ENCODE assay signal across 21 cellular contexts in genomic region chr6:42410861-42411260, GRCh38. TPM values are rescaled to one million over a fixed set of nuclear protein-coding genes. Genes with fewer than 3 reads are reported as not detected.
A peak's percentile ranks its signal among the peaks of the same experiment; 100 is the strongest.
DNase-seq lines count a peak whose midpoint lies in the region; ATAC-seq, FAIRE-seq and TF ChIP-seq lines count a peak whose summit lies in the region.
"Had no signal": no experiment of that assay in that cellular context is flagged by ENCODE, and none has a peak within 500 bp of the region (broad histone marks: within the 10 kb centered on the region; RNA-seq: fewer than 3 reads in every experiment).

No MANE protein-coding gene starts in this region.

- H3K27me3 ChIP-seq in CD8-positive, alpha-beta T cell (ENCODE audit: insufficient read depth, low read length), result no peaks in the 10 kb centered on the region
- H3K27me3 ChIP-seq in neutrophil, result no peaks in the 10 kb centered on the region

- no peaks in the 10 kb centered on the region for H3K36me3 ChIP-seq in CD8-positive, alpha-beta T cell (ENCODE audit: insufficient read depth, low read length)
- H3K36me3 ChIP-seq in neutrophil, result no peaks in the 10 kb centered on the region

- no peaks in the 10 kb centered on the region for H3K9me3 Mint-ChIP-seq in activated T-cell treated with anti-CD3 and anti-CD28 coated beads, Interleukin-2, amount 50 U/mL, for 24 hours
- H3K9me3 Mint-ChIP-seq in activated T-cell treated with anti-CD3 and anti-CD28 coated beads, Interleukin-2, amount 50 U/mL, for 4 hours, result no peaks in the 10 kb centered on the region
- no peaks in the 10 kb centered on the region for H3K9me3 Mint-ChIP-seq in CD8-positive, alpha-beta T cell
- no peaks in the 10 kb centered on the region for H3K9me3 Mint-ChIP-seq in central memory CD8-positive, alpha-beta T cell
- no peaks in the 10 kb centered on the region for H3K9me3 Mint-ChIP-seq in stimulated activated naive CD8-positive, alpha-beta T cell treated with anti-CD3 and anti-CD28 coated beads, Interleukin-15, amount 100 ng/mL, for 72 hours

- peaks cover 9% of the 10 kb centered on the region for H3K36me3 Mint-ChIP-seq in activated T-cell treated with anti-CD3 and anti-CD28 coated beads, Interleukin-2, amount 50 U/mL, for 24 hours (ENCODE audit: low read depth)
- peaks cover 4% of the 10 kb centered on the region for H3K36me3 Mint-ChIP-seq in activated T-cell treated with anti-CD3 and anti-CD28 coated beads, Interleukin-2, amount 50 U/mL, for 4 hours (ENCODE audit: insufficient read depth)
- peaks cover 13% of the 10 kb centered on the region for H3K36me3 Mint-ChIP-seq in CD8-positive, alpha-beta T cell
- peaks cover 4% of the 10 kb centered on the region for H3K36me3 Mint-ChIP-seq in central memory CD8-positive, alpha-beta T cell (ENCODE audit: insufficient read depth)

- intact Hi-C loops in CD8-positive, alpha-beta T cell (cut with DNase I, micrococcal nuclease), result no loop called here

- no peak overlapping the region for H3K4me3 Mint-ChIP-seq in activated T-cell treated with anti-CD3 and anti-CD28 coated beads, Interleukin-2, amount 50 U/mL, for 24 hours
- H3K4me3 Mint-ChIP-seq in activated T-cell treated with anti-CD3 and anti-CD28 coated beads, Interleukin-2, amount 50 U/mL, for 4 hours, result no peak overlapping the region
- no peak overlapping the region for H3K4me3 Mint-ChIP-seq in CD8-positive, alpha-beta T cell
- H3K4me3 Mint-ChIP-seq in central memory CD8-positive, alpha-beta T cell, result no peak overlapping the region
- H3K4me3 Mint-ChIP-seq in stimulated activated naive CD8-positive, alpha-beta T cell treated with anti-CD3 and anti-CD28 coated beads, Interleukin-15, amount 100 ng/mL, for 72 hours, result no peak overlapping the region

- no peak for FAIRE-seq in GM12891 (lab: Jason Lieb, UNC)
- FAIRE-seq: GM12892, GM19239, K562 had no signal

- no peaks in the 10 kb centered on the region for H3K27me3 Mint-ChIP-seq in activated T-cell treated with anti-CD3 and anti-CD28 coated beads, Interleukin-2, amount 50 U/mL, for 24 hours
- no peaks in the 10 kb centered on the region for H3K27me3 Mint-ChIP-seq in activated T-cell treated with anti-CD3 and anti-CD28 coated beads, Interleukin-2, amount 50 U/mL, for 4 hours (ENCODE audit: low read depth)
- H3K27me3 Mint-ChIP-seq in CD8-positive, alpha-beta T cell (ENCODE audit: low read depth), result no peaks in the 10 kb centered on the region
- H3K27me3 Mint-ChIP-seq in central memory CD8-positive, alpha-beta T cell, result no peaks in the 10 kb centered on the region
- H3K27me3 Mint-ChIP-seq in stimulated activated naive CD8-positive, alpha-beta T cell treated with anti-CD3 and anti-CD28 coated beads, Interleukin-15, amount 100 ng/mL, for 72 hours, result no peaks in the 10 kb centered on the region

- no peak for TF ChIP-seq POLR2A in GM12891 (IDR thresholded peaks at IDR 0.05; ENCODE audit: low read depth, low read length)

- no peak overlapping the region for H3K4me3 ChIP-seq in CD8-positive, alpha-beta T cell (ENCODE audit: low read depth, low read length)
- H3K4me3 ChIP-seq in neutrophil (ENCODE audit: low read depth in 1 of 2, low read length in 1 of 2), result no peak overlapping the region
- H3K4me3 ChIP-seq: K562, PC-9, SK-N-MC had no signal

- H3K27ac Mint-ChIP-seq in activated T-cell treated with anti-CD3 and anti-CD28 coated beads, Interleukin-2, amount 50 U/mL, for 24 hours, result peak overlapping the region; percentile 30
- H3K27ac Mint-ChIP-seq in CD8-positive, alpha-beta T cell, result peak overlapping the region; percentile 76
- H3K27ac Mint-ChIP-seq in central memory CD8-positive, alpha-beta T cell (ENCODE audit: low read depth), result peak overlapping the region; percentile 63
- no peak overlapping the region for H3K27ac Mint-ChIP-seq in stimulated activated naive CD8-positive, alpha-beta T cell treated with anti-CD3 and anti-CD28 coated beads, Interleukin-15, amount 100 ng/mL, for 72 hours

- H3K27ac ChIP-seq in CD8-positive, alpha-beta T cell (ENCODE audit: low read depth, low read length), result no peak overlapping the region
- peak overlapping the region; percentile 68 for H3K27ac ChIP-seq in neutrophil
- H3K27ac ChIP-seq: PC-9, SK-N-MC had no signal

- peaks cover 14% of the 10 kb centered on the region for H3K4me1 ChIP-seq in CD8-positive, alpha-beta T cell (ENCODE audit: insufficient read depth, low read length)
- peaks cover 36 to 39% of the 10 kb centered on the region in 2 experiments for H3K4me1 ChIP-seq in neutrophil (ENCODE audit: control insufficient read depth in 1 of 2, insufficient read depth in 1 of 2, low read depth in 1 of 2, low read length in 1 of 2)

- H3K9me3 ChIP-seq in CD8-positive, alpha-beta T cell (ENCODE audit: low read length), result no peaks in the 10 kb centered on the region
- no peaks in the 10 kb centered on the region for H3K9me3 ChIP-seq in neutrophil

- TF ChIP-seq CTCF in CD8-positive, alpha-beta T cell (IDR thresholded peaks at IDR 0.05), result no peak
- no peak for TF ChIP-seq CTCF in neutrophil (IDR thresholded peaks at IDR 0.05)

- POLR2A ChIA-PET in CD8-positive, alpha-beta T cell (lab: Charles Lee), result no interaction called here

- CTCF ChIA-PET in CD8-positive, alpha-beta T cell (lab: Charles Lee), result interaction anchor here (1.0 kb wide), 1 partner anchor 150 kb away, joined by 3 read pairs; no protein-coding TSS in a partner anchor

- peak; percentile 24 for DNase-seq in activated T-cell treated with anti-CD3 and anti-CD28 coated beads, Interleukin-2, amount 50 U/mL, for 24 hours
- no peak for DNase-seq in activated T-cell treated with anti-CD3 and anti-CD28 coated beads, Interleukin-2, amount 50 U/mL, for 4 hours
- peak in 1 of 7 experiments; percentile 4 for DNase-seq in CD8-positive, alpha-beta T cell
- DNase-seq in central memory CD8-positive, alpha-beta T cell (ENCODE audit: low spot score in 2 of 2), result no peak
- DNase-seq in GM12891 (ENCODE audit: insufficient read length, low spot score), result no peak
- DNase-seq in stimulated activated naive CD8-positive, alpha-beta T cell treated with anti-CD3 and anti-CD28 coated beads, Interleukin-15, amount 100 ng/mL, for 72 hours, result no peak
- no peak for DNase-seq in ureter (ENCODE audit: low spot score)
- DNase-seq: C1 segment of cervical spinal cord, Calu3, DMS79, NCI-H1092 treated with DMSO at 0.1 percent for 48 hours, NCI-H1694, NCI-H2107, NCI-H345, NCI-H526 treated with DMSO at 0.1 percent for 48 hours, PC-9 had no signal

- H3K4me1 Mint-ChIP-seq in activated T-cell treated with anti-CD3 and anti-CD28 coated beads, Interleukin-2, amount 50 U/mL, for 24 hours (ENCODE audit: low read depth), result peaks cover 69% of the 10 kb centered on the region
- H3K4me1 Mint-ChIP-seq in activated T-cell treated with anti-CD3 and anti-CD28 coated beads, Interleukin-2, amount 50 U/mL, for 4 hours (ENCODE audit: low read depth), result peaks cover 63% of the 10 kb centered on the region
- peaks cover 70% of the 10 kb centered on the region for H3K4me1 Mint-ChIP-seq in CD8-positive, alpha-beta T cell (ENCODE audit: low read depth)
- H3K4me1 Mint-ChIP-seq in central memory CD8-positive, alpha-beta T cell, result peaks cover 72% of the 10 kb centered on the region
- H3K4me1 Mint-ChIP-seq in stimulated activated naive CD8-positive, alpha-beta T cell treated with anti-CD3 and anti-CD28 coated beads, Interleukin-15, amount 100 ng/mL, for 72 hours, result peaks cover 70% of the 10 kb centered on the region

- no peak for ATAC-seq in activated T-cell treated with anti-CD3 and anti-CD28 coated beads, Interleukin-2, amount 50 U/mL, for 4 hours
- ATAC-seq in CD8-positive, alpha-beta T cell, result no peak
- ATAC-seq in central memory CD8-positive, alpha-beta T cell (replicated peaks; ENCODE audit: extremely low read depth, poor library complexity, severe bottlenecking), result no peak
- ATAC-seq in stimulated activated naive CD8-positive, alpha-beta T cell treated with anti-CD3 and anti-CD28 coated beads, Interleukin-15, amount 100 ng/mL, for 72 hours, result no peak
- ATAC-seq: K562 had no signal

TF ChIP-seq in GM12891, 5 proteins besides CTCF, POLR2A, EP300 and RAD21:
- no peak for TF ChIP-seq SPI1 (IDR thresholded peaks at IDR 0.05; ENCODE audit: low read depth, low read length)
- no peak for TF ChIP-seq PAX5 (IDR thresholded peaks at IDR 0.05; ENCODE audit: insufficient read depth, low read length, severe bottlenecking)
- no peak for TF ChIP-seq POLR2AphosphoS5 (IDR thresholded peaks at IDR 0.05; ENCODE audit: low read depth, low read length)
- TF ChIP-seq TAF1 (IDR thresholded peaks at IDR 0.05; ENCODE audit: low read depth, low read length), result no peak
- TF ChIP-seq POU2F2 (IDR thresholded peaks at IDR 0.05; ENCODE audit: low read depth, low read length), result no peak

RNA-seq across cellular contexts. Expression of gene TRERF1, which starts 40.9 kb away (rescaled TPM):
- 1 to 10 TPM; 8.9 to 9.4 (median 9.0) TPM for total RNA-seq in activated T-cell treated with anti-CD3 and anti-CD28 coated beads, Interleukin-2, amount 50 U/mL, for 4 hours
- 10 to 100 TPM; 20.2 to 20.4 TPM for total RNA-seq in CD8-positive, alpha-beta T cell
- 3.5 TPM for polyA plus RNA-seq in GM12891 (2012; ENCODE audit: low read depth, missing spikeins)
- total RNA-seq in ureter, result 24.7 TPM

Comparison
In these comparisons a context has a peak if more than half of its experiments do, and no peak if none do; other contexts are left out.
1. H3K27ac Mint-ChIP-seq: peak in activated T-cell treated with anti-CD3 and anti-CD28 coated beads, Interleukin-2, amount 50 U/mL, for 24 hours (single experiment), CD8-positive, alpha-beta T cell (single experiment) and central memory CD8-positive, alpha-beta T cell (single experiment); none in stimulated activated naive CD8-positive, alpha-beta T cell treated with anti-CD3 and anti-CD28 coated beads, Interleukin-15, amount 100 ng/mL, for 72 hours (0 of 2).